Comparison of ENCODE assay signal across 8 cellular contexts in genomic region chr3:171811059-171811912, GRCh38. TPM values are rescaled to one million over a fixed set of nuclear protein-coding genes. Genes with fewer than 3 reads are reported as not detected.
DNase-seq lines count a peak whose midpoint lies in the region; ATAC-seq and FAIRE-seq lines count a peak whose summit lies in the region.

No MANE protein-coding gene starts in this region.

- H3K9me3 ChIP-seq in skeletal muscle tissue (ENCODE audit: control insufficient read depth in 3 of 3, low read length in 3 of 3), result no peaks in the 10 kb centered on the region

- peak overlapping the region in 1 of 3 donors; percentile 64 for H3K4me3 ChIP-seq in skeletal muscle tissue (ENCODE audit: low read length in 3 of 3)

- FAIRE-seq in TTC549 (lab: Jason Lieb, UNC), result peak; percentile 85

- intact Hi-C loops in Right ventricle myocardium superior (cut with DNase I), result no loop called here

- peak overlapping the region; percentile 19 for H3K4me3 Mint-ChIP-seq in activated T-cell treated with anti-CD3 and anti-CD28 coated beads, Interleukin-2, amount 50 U/mL, for 4 hours

- no peaks in the 10 kb centered on the region for H3K36me3 Mint-ChIP-seq in activated T-cell treated with anti-CD3 and anti-CD28 coated beads, Interleukin-2, amount 50 U/mL, for 4 hours (ENCODE audit: insufficient read depth)

- no peak for ATAC-seq in activated T-cell treated with anti-CD3 and anti-CD28 coated beads, Interleukin-2, amount 50 U/mL, for 4 hours
- ATAC-seq in Right ventricle myocardium superior (ENCODE audit: poor library complexity) (peak; percentile 48), HG02642 (IDR thresholded peaks at IDR 0.05; ENCODE audit: poor library complexity, unreplicated experiment) (no peak), GM19452 (IDR thresholded peaks at IDR 0.05; ENCODE audit: unreplicated experiment) (no peak)

- H3K27me3 ChIP-seq in skeletal muscle tissue (ENCODE audit: control insufficient read depth in 3 of 3, insufficient read depth in 3 of 3, low read length in 3 of 3), result no peaks in the 10 kb centered on the region

- no peak for DNase-seq in activated T-cell treated with anti-CD3 and anti-CD28 coated beads, Interleukin-2, amount 50 U/mL, for 4 hours
- no peak for DNase-seq in activated T-cell treated with anti-CD3 and anti-CD28 coated beads, Interleukin-2, amount 50 U/mL, for 48 hours
- no peak for DNase-seq in Right ventricle myocardium superior
- no peak for DNase-seq in NCI-H526 (lab: John Stamatoyannopoulos, UW)

- H3K36me3 ChIP-seq in skeletal muscle tissue (ENCODE audit: control insufficient read depth in 3 of 3, insufficient read depth in 3 of 3, low read length in 3 of 3), result no peaks in the 10 kb centered on the region

- H3K9ac ChIP-seq in skeletal muscle tissue (ENCODE audit: low read depth in 1 of 3, low read length in 3 of 3), result peak overlapping the region; percentile 69 to 80 (median 78)

- H3K27me3 Mint-ChIP-seq in activated T-cell treated with anti-CD3 and anti-CD28 coated beads, Interleukin-2, amount 50 U/mL, for 4 hours (ENCODE audit: low read depth), result peaks cover 37% of the 10 kb centered on the region

- H3K9me3 Mint-ChIP-seq in activated T-cell treated with anti-CD3 and anti-CD28 coated beads, Interleukin-2, amount 50 U/mL, for 4 hours, result no peaks in the 10 kb centered on the region

- H3K27ac ChIP-seq in skeletal muscle tissue (ENCODE audit: low read depth, low read length), result peak overlapping the region; percentile 73

- H3K4me1 Mint-ChIP-seq in activated T-cell treated with anti-CD3 and anti-CD28 coated beads, Interleukin-2, amount 50 U/mL, for 4 hours (ENCODE audit: low read depth), result peaks cover 23% of the 10 kb centered on the region

- H3K4me1 ChIP-seq in skeletal muscle tissue (ENCODE audit: control insufficient read depth in 3 of 3, insufficient read depth in 3 of 3, low read length in 3 of 3), result peaks cover 5 to 15% (median 9%) of the 10 kb centered on the region in 3 donors

RNA-seq across cellular contexts. Expression of gene PLD1, which starts 1.0 kb away (rescaled TPM):
- 1 to 10 TPM in 1 of 3 donors, under 1 TPM in 2; 0.52 to 1.3 (median 0.66) TPM for total RNA-seq in activated T-cell treated with anti-CD3 and anti-CD28 coated beads, Interleukin-2, amount 50 U/mL, for 4 hours
- total RNA-seq in Right ventricle myocardium superior (64.3 TPM), skeletal muscle tissue (31.3 TPM)

RNA-seq across cellular contexts. Expression of gene TMEM212, which starts 31.9 kb away (rescaled TPM):
- total RNA-seq in activated T-cell treated with anti-CD3 and anti-CD28 coated beads, Interleukin-2, amount 50 U/mL, for 4 hours, result not detected
- not detected for total RNA-seq in Right ventricle myocardium superior
- not detected for total RNA-seq in skeletal muscle tissue

Comparison
In these comparisons a context has a peak if more than half of its experiments do, and no peak if none do; other contexts are left out.
1. RNA of gene PLD1, which starts 1.0 kb away (total RNA-seq): 64.3 TPM in Right ventricle myocardium superior (single experiment) and 31.3 TPM in skeletal muscle tissue (single experiment); 0.52 to 1.3 TPM in activated T-cell treated with anti-CD3 and anti-CD28 coated beads, Interleukin-2, amount 50 U/mL, for 4 hours; every median in the first group is over 10 times any median in the second.